In the genomic region with DNA sequence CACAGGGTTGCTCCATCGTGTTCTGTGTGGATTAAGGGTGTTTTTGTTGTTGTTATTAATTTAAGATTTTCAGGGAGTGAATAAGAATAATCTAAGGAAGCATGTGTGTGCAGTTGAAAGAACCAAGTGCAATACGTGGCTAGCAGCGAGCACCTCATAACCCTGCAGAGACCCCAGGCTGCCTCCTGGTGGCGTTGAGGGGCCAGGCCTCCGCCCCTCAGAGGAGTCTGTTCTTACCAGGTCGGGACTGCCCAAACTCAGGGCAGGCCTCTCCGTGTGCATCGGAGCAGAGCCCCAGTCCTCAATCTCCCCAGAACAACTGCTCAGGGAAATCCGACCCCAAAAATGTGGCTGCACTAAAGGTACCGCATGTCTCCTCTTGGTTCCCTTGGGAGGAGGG, we compare ENCODE assay signal across 18 cellular contexts. TPM values are rescaled to one million over a fixed set of nuclear protein-coding genes. Genes with fewer than 3 reads are reported as not detected.
DNase-seq lines count a peak whose midpoint lies in the region; ATAC-seq, FAIRE-seq and TF ChIP-seq lines count a peak whose summit lies in the region.
"Had no signal": no experiment of that assay in that cellular context is flagged by ENCODE, and none has a peak within 500 bp of the region (broad histone marks: within the 10 kb centered on the region; RNA-seq: fewer than 3 reads in every experiment).

No MANE protein-coding gene starts in this region.

- peak; percentile 56 to 72 for TF ChIP-seq RAD21 in H1 (IDR thresholded peaks at IDR 0.05 in 1 of 2, conservative IDR thresholded peaks at IDR 0.05 in 1 of 2; ENCODE audit: low read depth in 2 of 2, low read length in 2 of 2)

- H4K8ac ChIP-seq in H1 (ENCODE audit: extremely low read depth, insufficient read depth, low read length) = no peak overlapping the region

- peak overlapping the region; percentile 73; the same call in 1 of the 2 replicates for H3K4me2 ChIP-seq in GM23338
- H3K4me2 ChIP-seq in H1 (ENCODE audit: insufficient read depth in 1 of 2, low read depth in 2 of 2, low read length in 2 of 2) = peak overlapping the region; percentile 18 to 44; a peak in 2 of 4 replicates

- no peaks in the 10 kb centered on the region; the same call in 1 of the 2 replicates for H3K4me1 ChIP-seq in GM23338 (ENCODE audit: insufficient read depth)
- peaks cover 0 to 8% (median 3%) of the 10 kb centered on the region in 4 experiments; a peak in 5 of 7 replicates for H3K4me1 ChIP-seq in H1 (replicated peaks in 1 of 4; ENCODE audit: control insufficient read depth in 3 of 4, insufficient read depth in 4 of 4, low read length in 3 of 4)

- peaks cover 6% of the 10 kb centered on the region; the same call in 2 of the 3 replicates for H3K4me1 Mint-ChIP-seq in GM23338
- no peaks in the 10 kb centered on the region for H3K4me1 Mint-ChIP-seq in osteocyte (ENCODE audit: unreplicated experiment)

- H3K36me3 Mint-ChIP-seq in GM23338 (ENCODE audit: low read depth) (peaks cover 34% of the 10 kb centered on the region), osteocyte (ENCODE audit: unreplicated experiment) (peaks cover 25% of the 10 kb centered on the region)
- H3K36me3 Mint-ChIP-seq: activated naive CD8-positive, alpha-beta T cell had no signal

- no peak overlapping the region for H2BK120ac ChIP-seq in H1 (replicated peaks; ENCODE audit: low read depth, low read length)

- H3K27me3 ChIP-seq in GM23338 (ENCODE audit: insufficient read depth) (no peaks in the 10 kb centered on the region), H1 (replicated peaks in 1 of 4; ENCODE audit: control insufficient read depth in 3 of 4, extremely low read depth in 1 of 4, insufficient read depth in 3 of 4, low read length in 3 of 4) (no peaks in the 10 kb centered on the region; a peak in 1 of 7 replicates)
- H3K27me3 ChIP-seq: suprapubic skin had no signal

- H3K4me3 Mint-ChIP-seq in GM23338 (peak overlapping the region; percentile 38; the same call in 1 of the 3 replicates), osteocyte (ENCODE audit: unreplicated experiment) (no peak overlapping the region)
- H3K4me3 Mint-ChIP-seq: activated naive CD8-positive, alpha-beta T cell had no signal

- peaks cover 8% of the 10 kb centered on the region; the same call in 1 of the 2 replicates for H4K20me1 ChIP-seq in GM23338 (replicated peaks; ENCODE audit: insufficient read depth)
- no peaks in the 10 kb centered on the region for H4K20me1 ChIP-seq in H1 (replicated peaks in 1 of 2; ENCODE audit: control insufficient read depth in 1 of 2, insufficient read depth in 2 of 2, low read length in 2 of 2)

- no peak overlapping the region for H3K9ac ChIP-seq in H1 (replicated peaks in 1 of 4; ENCODE audit: extremely low read depth in 1 of 4, low read depth in 3 of 4, low read length in 3 of 4)

- H3K27ac ChIP-seq in GM23338 (ENCODE audit: low read depth) = no peak overlapping the region
- H3K27ac ChIP-seq in H1 (ENCODE audit: low read depth, low read length) = no peak overlapping the region
- H3K27ac ChIP-seq: suprapubic skin had no signal

- no peak for TF ChIP-seq POLR2A in H1 (IDR thresholded peaks at IDR 0.05; ENCODE audit: control extremely low read depth in 1 of 2, low read depth in 2 of 2, low read length in 2 of 2)

- CTCF ChIA-PET in H1 (lab: Charles Lee; ENCODE audit: partially characterized antibody) = interaction anchor here (0.8 to 3.2 kb wide), 18 partner anchors 10 to 219 kb away, joined by 3 to 29 read pairs (median 5); a partner anchor contains a TSS

- no peak overlapping the region; the same call in 1 of the 2 replicates for H3K18ac ChIP-seq in H1 (ENCODE audit: extremely low read depth, low read length)

- no peak overlapping the region for H4K5ac ChIP-seq in H1 (ENCODE audit: insufficient read length, low read depth, low read length)

- no peak overlapping the region for H2BK15ac ChIP-seq in H1 (ENCODE audit: low read length)

- ATAC-seq in GM23338 (peak; percentile 94), GM21619 (IDR thresholded peaks at IDR 0.05; ENCODE audit: unreplicated experiment) (no peak)

- peaks cover 3% of the 10 kb centered on the region for H3K27me3 Mint-ChIP-seq in GM23338 (ENCODE audit: insufficient read depth, low read depth, poor library complexity)
- H3K27me3 Mint-ChIP-seq in osteocyte (ENCODE audit: unreplicated experiment) = no peaks in the 10 kb centered on the region
- H3K27me3 Mint-ChIP-seq: activated naive CD8-positive, alpha-beta T cell had no signal

- H3K23ac ChIP-seq in H1 (ENCODE audit: insufficient read length) = no peak overlapping the region

- 46% methylated on average over 9 of the region's 10 CpGs; no CpG with 5 or more reads in 1 of the 2 experiments for WGBS in H1 (ENCODE audit: extremely low coverage in 1 of 2, insufficient coverage in 1 of 2, insufficient read length in 1 of 2, insufficient replicate concordance in 2 of 2, low coverage in 1 of 2, low lambda C conversion rate in 2 of 2, missing lambda C conversion rate in 1 of 2), 2 experiments

- POLR2A ChIA-PET in H1 (lab: Charles Lee; ENCODE audit: partially characterized antibody) = interaction anchor here (0.7 to 1.5 kb wide), 4 partner anchors 9 to 334 kb away, joined by 3 to 6 read pairs (median 4); no protein-coding TSS in a partner anchor

- no peak overlapping the region for H2BK12ac ChIP-seq in H1 (ENCODE audit: low read depth, low read length)

- no peak overlapping the region for H2BK5ac ChIP-seq in H1 (ENCODE audit: low read depth, low read length)

- H3K56ac ChIP-seq in H1 (replicated peaks; ENCODE audit: insufficient read length, low read depth, low read length) = no peak overlapping the region

- DNase-seq in GM23338 (ENCODE audit: low spot score) (peak; percentile 83), NCI-H2171 (lab: John Stamatoyannopoulos, UW) (peak; percentile 37), H1 (ENCODE audit: low read depth in 1 of 2, low spot score in 2 of 2) (no peak), osteocyte (ENCODE audit: extremely low spot score, unreplicated experiment) (no peak), head of caudate nucleus (no peak)
- no peak for DNase-seq in effector CD4-positive, alpha-beta T cell
- DNase-seq: activated CD8-positive, alpha-beta memory T cell treated with anti-CD3 and anti-CD28 coated beads, Interleukin-2, amount 50 U/mL, for 48 hours; cerebellar nuclear complex; hypothalamus; KBM-7; nucleus accumbens; stimulated activated CD4-positive, alpha-beta T cell treated with anti-CD3 and anti-CD28 coated beads, Interleukin-12 subunit alpha, Interleukin-12 subunit beta, amount 100 ng/mL, for 4 hours had no signal

- no peak overlapping the region for H2BK20ac ChIP-seq in H1 (ENCODE audit: low read length)

- H3K27ac Mint-ChIP-seq in GM23338 (no peak overlapping the region), osteocyte (ENCODE audit: unreplicated experiment) (no peak overlapping the region)

- H4K91ac ChIP-seq in H1 (replicated peaks; ENCODE audit: insufficient read length, low read length) = no peak overlapping the region

- H3K79me1 ChIP-seq in H1 (ENCODE audit: low read depth, low read length) = no peaks in the 10 kb centered on the region

- no peak overlapping the region for H3K4ac ChIP-seq in H1 (replicated peaks; ENCODE audit: insufficient read length, low read depth, low read length)

- H3F3A ChIP-seq in GM23338 (replicated peaks; ENCODE audit: low read depth) = no peaks in the 10 kb centered on the region

- H3K14ac ChIP-seq in H1 (ENCODE audit: insufficient read length) = no peak overlapping the region

- peaks cover 7 to 14% of the 10 kb centered on the region in 2 experiments for H3K9me3 ChIP-seq in H1 (ENCODE audit: insufficient read depth in 2 of 2, low read depth in 1 of 2, low read length in 1 of 2)
- H3K9me3 ChIP-seq: suprapubic skin had no signal

- peaks cover 2% of the 10 kb centered on the region; the same call in 1 of the 2 replicates for H3K36me3 ChIP-seq in GM23338 (ENCODE audit: insufficient read depth)
- H3K36me3 ChIP-seq in H1 (ENCODE audit: control insufficient read depth in 2 of 4, insufficient read depth in 4 of 4, low read length in 3 of 4) = peaks cover 0 to 14% (median 9%) of the 10 kb centered on the region in 4 experiments; a peak in 6 of 8 replicates

- H3K23me2 ChIP-seq in H1 (ENCODE audit: low read depth, low read length) = no peaks in the 10 kb centered on the region

- no peak overlapping the region for H2AK5ac ChIP-seq in H1 (ENCODE audit: low read depth, low read length)

- no peaks in the 10 kb centered on the region for H3K9me2 ChIP-seq in GM23338 (ENCODE audit: insufficient read depth)

- H3K4me3 ChIP-seq in GM23338 (peak overlapping the region; percentile 46), H1 (ENCODE audit: extremely low read depth in 1 of 4, insufficient read depth in 2 of 4, low read depth in 3 of 4, low read length in 4 of 4) (peak overlapping the region in 3 of 4 experiments; percentile 4 to 37 (median 10); a peak in 2 of 8 replicates)
- H3K4me3 ChIP-seq: suprapubic skin had no signal

- H3K79me2 ChIP-seq in GM23338 (replicated peaks; ENCODE audit: insufficient read depth) (no peaks in the 10 kb centered on the region), H1 (ENCODE audit: control insufficient read depth in 1 of 2, insufficient read depth in 2 of 2, low read length in 2 of 2) (no peaks in the 10 kb centered on the region)

- TF ChIP-seq CTCF in GM23338 (conservative IDR thresholded peaks at IDR 0.05; ENCODE audit: low read depth in 2 of 2) (peak; percentile 68 to 82), H1 (IDR thresholded peaks at IDR 0.05; ENCODE audit: control extremely low read depth in 1 of 3, insufficient read depth in 1 of 3, low read depth in 1 of 3, low read length in 3 of 3) (peak in 2 of 3 experiments; percentile 77 to 84; a peak in 3 of 4 replicates), osteocyte (IDR thresholded peaks at IDR 0.05) (peak; percentile 18)

- H2AFZ ChIP-seq in GM23338 (no peak overlapping the region), H1 (ENCODE audit: low read length) (no peak overlapping the region)

- TF ChIP-seq EP300 in H1 (IDR thresholded peaks at IDR 0.05; ENCODE audit: borderline replicate concordance in 1 of 2, low read depth in 2 of 2, low read length in 2 of 2) = no peak

- peaks cover 15% of the 10 kb centered on the region for H3K9me3 Mint-ChIP-seq in GM23338
- no peaks in the 10 kb centered on the region for H3K9me3 Mint-ChIP-seq in osteocyte (ENCODE audit: unreplicated experiment)

- intact Hi-C loops in head of caudate nucleus (cut with DNase I) = no loop called here

- peak; percentile 81 for FAIRE-seq in H1 (lab: Jason Lieb, UNC)

RNA-seq across cellular contexts. Expression of a gene that starts 36.8 kb away (rescaled TPM):
- not detected in 2 replicates for total RNA-seq in GM23338 (2014; rRNA removed; shearing (Covaris generic))
- not detected in 2 replicates for polyA plus RNA-seq in GM23338 (2016; fragmentation: Nextera tagmentation; extraction: Ambion mirVana)
- not detected in 2 replicates for total RNA-seq in H1 (2021; fragmentation: NEBNext Ultra II Directional; extraction: Animal tissue kit (Norgen Biotek cat#: 25700))
- polyA plus RNA-seq in H1 (2011; rRNA removed) = not detected in 2 replicates
- polyA plus RNA-seq in H1 (2011; cell fraction: cytosol; rRNA removed) = not detected
- not detected for polyA plus RNA-seq in H1 (2011; cell fraction: nucleus; rRNA removed)
- not detected in 4 replicates for polyA plus RNA-seq in H1 (2012, experiment 1 of 2)
- polyA plus RNA-seq in H1 (2012, experiment 2 of 2) = not detected
- not detected for polyA plus RNA-seq in H1 (2013, experiment 1 of 2)
- polyA plus RNA-seq in H1 (2013, experiment 2 of 2) = not detected
- polyA minus RNA-seq in H1 (2011; rRNA and poly(A)+ RNA removed) = not detected in 2 replicates
- polyA minus RNA-seq in H1 (2011; cell fraction: cytosol; rRNA and poly(A)+ RNA removed) = not detected
- polyA minus RNA-seq in H1 (2011; cell fraction: nucleus; rRNA and poly(A)+ RNA removed) = not detected
- not detected in 2 replicates for total RNA-seq in osteocyte
- total RNA-seq: epithelial cell of proximal tubule, lung microvascular endothelial cell, SK-MEL-5, suprapubic skin had no signal

RNA-seq across cellular contexts. Expression of a gene that starts 45.7 kb away (rescaled TPM):
- not detected in 2 replicates for total RNA-seq in GM23338 (2014; rRNA removed; shearing (Covaris generic))
- polyA plus RNA-seq in GM23338 (2016; fragmentation: Nextera tagmentation; extraction: Ambion mirVana) (0.45 TPM in 1 of 2 replicates, not detected in the other), H1 (2011; rRNA removed) (0.39 and 0.44 TPM in 2 replicates)
- 0.15 and 0.35 TPM in 2 replicates for total RNA-seq in H1 (2021; fragmentation: NEBNext Ultra II Directional; extraction: Animal tissue kit (Norgen Biotek cat#: 25700))
- 0.66 TPM for polyA plus RNA-seq in H1 (2011; cell fraction: cytosol; rRNA removed)
- 0.53 TPM for polyA plus RNA-seq in H1 (2011; cell fraction: nucleus; rRNA removed)
- 0.17 to 0.70 TPM (median 0.39 TPM) in 4 replicates for polyA plus RNA-seq in H1 (2012, experiment 1 of 2)
- polyA plus RNA-seq in H1 (2012, experiment 2 of 2) = 0.24 TPM
- 0.24 TPM for polyA plus RNA-seq in H1 (2013, experiment 1 of 2)
- 0.44 TPM for polyA plus RNA-seq in H1 (2013, experiment 2 of 2)
- 0.13 TPM in 1 of 2 replicates, not detected in the other for polyA minus RNA-seq in H1 (2011; rRNA and poly(A)+ RNA removed)
- not detected for polyA minus RNA-seq in H1 (2011; cell fraction: cytosol; rRNA and poly(A)+ RNA removed)
- not detected for polyA minus RNA-seq in H1 (2011; cell fraction: nucleus; rRNA and poly(A)+ RNA removed)
- total RNA-seq in osteocyte = 1.0 and 2.0 TPM in 2 replicates
- total RNA-seq: epithelial cell of proximal tubule, SK-MEL-5 had no signal

RNA-seq across cellular contexts. Expression of a gene that starts 58.7 kb away (rescaled TPM):
- 20.5 and 23.0 TPM in 2 replicates for total RNA-seq in GM23338 (2014; rRNA removed; shearing (Covaris generic))
- polyA plus RNA-seq in GM23338 (2016; fragmentation: Nextera tagmentation; extraction: Ambion mirVana) (16.2 and 21.0 TPM in 2 replicates), H1 (2011; rRNA removed) (5.5 and 13.2 TPM in 2 replicates)
- 40.4 and 40.5 TPM in 2 replicates for total RNA-seq in H1 (2021; fragmentation: NEBNext Ultra II Directional; extraction: Animal tissue kit (Norgen Biotek cat#: 25700))
- 4.1 TPM for polyA plus RNA-seq in H1 (2011; cell fraction: cytosol; rRNA removed)
- 18.6 TPM for polyA plus RNA-seq in H1 (2011; cell fraction: nucleus; rRNA removed)
- polyA plus RNA-seq in H1 (2012, experiment 1 of 2) = 15.2 to 19.4 TPM (median 18.9 TPM) in 4 replicates
- polyA plus RNA-seq in H1 (2012, experiment 2 of 2) = 13.9 TPM
- 33.1 TPM for polyA plus RNA-seq in H1 (2013, experiment 1 of 2)
- polyA plus RNA-seq in H1 (2013, experiment 2 of 2) = 33.0 TPM
- 10.0 and 15.5 TPM in 2 replicates for polyA minus RNA-seq in H1 (2011; rRNA and poly(A)+ RNA removed)
- 23.0 TPM for polyA minus RNA-seq in H1 (2011; cell fraction: cytosol; rRNA and poly(A)+ RNA removed)
- polyA minus RNA-seq in H1 (2011; cell fraction: nucleus; rRNA and poly(A)+ RNA removed) = 35.1 TPM
- total RNA-seq in osteocyte = 51.8 and 54.5 TPM in 2 replicates

Comparison
In these comparisons a context has a peak if more than half of its experiments do, and no peak if none do; other contexts are left out.
1. DNase-seq: peak in GM23338 (single experiment) and NCI-H2171 (single experiment); none in H1 (0 of 2), osteocyte (single experiment), effector CD4-positive, alpha-beta T cell (single experiment) and head of caudate nucleus (0 of 42).
2. CTCF ChIP-seq: peak in every context shown above with its lines; median percentile 80 in H1; 75 in GM23338; 18 in osteocyte.